In the genomic region with DNA sequence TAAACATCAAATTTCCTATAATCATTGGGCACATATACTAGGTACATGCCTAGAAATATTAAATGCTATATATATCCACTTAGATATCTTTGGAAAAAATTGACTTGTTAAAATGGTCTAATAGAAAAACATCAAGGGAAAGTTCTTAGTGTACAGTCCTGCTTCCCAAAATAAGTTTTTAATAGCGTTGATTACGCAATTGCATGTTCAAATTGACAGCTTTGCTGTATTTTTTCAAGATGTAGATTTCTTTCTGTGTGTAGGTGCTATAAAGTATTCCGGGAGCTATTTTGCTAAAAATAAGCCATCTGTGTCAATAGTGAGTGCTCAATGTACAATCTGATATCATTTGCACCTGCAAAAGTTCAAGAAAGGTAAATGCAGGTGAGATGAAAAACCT, we compare ENCODE assay signal across 31 cellular contexts.
"Had no signal": no experiment of that assay in that cellular context is flagged by ENCODE, and none has a peak within 500 bp of the region (broad histone marks: within the 10 kb centered on the region; RNA-seq: fewer than 3 reads in every experiment).

No MANE protein-coding gene starts in this region.

- H3K36me3 ChIP-seq: ascending aorta, breast epithelium, cardiac muscle cell had no signal

- H3K4me3 ChIP-seq: ascending aorta, breast epithelium, cardiac muscle cell, coronary artery, dorsolateral prefrontal cortex had no signal

- DNase-seq: activated CD4-positive, alpha-beta memory T cell treated with anti-CD3 and anti-CD28 coated beads, Interleukin-2, amount 10 ng/mL, durations not matched to agents 7 days and 5 days; activated CD4-positive, alpha-beta T cell treated with anti-CD3 and anti-CD28 coated beads for 36 hours; activated CD4-positive, alpha-beta T cell treated with anti-CD3 and anti-CD28 coated beads, Interleukin-2, amount 10 ng/mL, durations not matched to agents 24 days and 14 days; activated CD4-positive, alpha-beta T cell treated with anti-CD3 and anti-CD28 coated beads, Interleukin-2, amount 50 U/mL, for 4 hours; activated CD4-positive, CD25-positive, alpha-beta regulatory T cell; activated CD4-positive, CD25-positive, alpha-beta regulatory T cell treated with anti-CD3 and anti-CD28 coated beads, Interleukin-2, amount 50 U/mL, for 72 hours; activated CD8-positive, alpha-beta memory T cell treated with anti-CD3 and anti-CD28 coated beads, Interleukin-2, amount 50 U/mL, for 48 hours; activated gamma-delta T cell; activated naive CD4-positive, alpha-beta T cell; activated naive CD4-positive, alpha-beta T cell treated with anti-CD3 and anti-CD28 coated beads, Interleukin-2, amount 10 ng/mL, durations not matched to agents 7 days and 5 days; activated naive CD8-positive, alpha-beta T cell treated with anti-CD3 and anti-CD28 coated beads, Interleukin-2, amount 10 ng/mL, durations not matched to agents 7 days and 5 days; activated T-cell treated with anti-CD3 and anti-CD28 coated beads for 4 hours; activated T-cell treated with anti-CD3 and anti-CD28 coated beads, Interleukin-2, amount 50 U/mL, for 24 hours; activated T-cell treated with anti-CD3 and anti-CD28 coated beads, Interleukin-2, amount 50 U/mL, for 72 hours; dorsolateral prefrontal cortex; effector memory CD4-positive, alpha-beta T cell; endodermal cell; foreskin fibroblast; T-helper 17 cell; T1000 had no signal

- H3K9me3 ChIP-seq: ascending aorta, breast epithelium had no signal

- H3K9me3 Mint-ChIP-seq: activated CD4-positive, alpha-beta memory T cell treated with anti-CD3 and anti-CD28 coated beads, Interleukin-2, amount 10 ng/mL, durations not matched to agents 7 days and 5 days; activated CD4-positive, alpha-beta T cell treated with anti-CD3 and anti-CD28 coated beads, Interleukin-2, amount 10 ng/mL, durations not matched to agents 24 days and 14 days; activated naive CD4-positive, alpha-beta T cell treated with anti-CD3 and anti-CD28 coated beads, Interleukin-2, amount 10 ng/mL, durations not matched to agents 7 days and 5 days; activated naive CD4-positive, alpha-beta T cell treated with anti-CD3 and anti-CD28 coated beads, Interleukin-2, amount 50 U/mL, for 72 hours; activated naive CD8-positive, alpha-beta T cell treated with anti-CD3 and anti-CD28 coated beads, Interleukin-2, amount 10 ng/mL, durations not matched to agents 7 days and 5 days; activated T-cell treated with anti-CD3 and anti-CD28 coated beads, Interleukin-2, amount 50 U/mL, for 24 hours; activated T-cell treated with anti-CD3 and anti-CD28 coated beads, Interleukin-2, amount 50 U/mL, for 72 hours; brain; central memory CD8-positive, alpha-beta T cell; endodermal cell; T-helper 2 cell treated with Interferon-gamma antibody and Interleukin-4, amounts not matched to agents 5 μg/mL and 100 μg/mL, for 36 hours had no signal

- FAIRE-seq: frontal cortex had no signal

- ATAC-seq: activated CD4-positive, alpha-beta T cell treated with anti-CD3 and anti-CD28 coated beads for 36 hours; activated naive CD4-positive, alpha-beta T cell treated with anti-CD3 and anti-CD28 coated beads, Interleukin-2, amount 50 U/mL, for 72 hours; activated T-cell treated with anti-CD3 and anti-CD28 coated beads, Interleukin-2, amount 50 U/mL, for 72 hours; esophagus mucosa; T-helper 17 cell had no signal

- H3K27ac ChIP-seq: ascending aorta, breast epithelium, cardiac muscle cell, coronary artery, dorsolateral prefrontal cortex had no signal

- H3K27me3 Mint-ChIP-seq: activated CD4-positive, alpha-beta memory T cell treated with anti-CD3 and anti-CD28 coated beads, Interleukin-2, amount 10 ng/mL, durations not matched to agents 7 days and 5 days; activated CD4-positive, alpha-beta T cell treated with anti-CD3 and anti-CD28 coated beads for 36 hours; dendritic cell treated with granulocyte-macrophage colony-stimulating factor and Interleukin-4, amounts not matched to agents 40 ng/mL and 50 ng/mL, for 4 days; T-helper 17 cell had no signal

- H3K4me1 Mint-ChIP-seq: activated naive CD4-positive, alpha-beta T cell treated with anti-CD3 and anti-CD28 coated beads, Interleukin-2, amount 10 ng/mL, durations not matched to agents 7 days and 5 days; central memory CD8-positive, alpha-beta T cell; T-helper 17 cell had no signal

- H3K27ac Mint-ChIP-seq: activated CD4-positive, alpha-beta memory T cell treated with anti-CD3 and anti-CD28 coated beads, Interleukin-2, amount 10 ng/mL, durations not matched to agents 7 days and 5 days; activated CD4-positive, alpha-beta T cell treated with anti-CD3 and anti-CD28 coated beads for 36 hours; activated CD4-positive, alpha-beta T cell treated with anti-CD3 and anti-CD28 coated beads, Interleukin-2, amount 10 ng/mL, durations not matched to agents 24 days and 14 days; activated naive CD4-positive, alpha-beta T cell treated with anti-CD3 and anti-CD28 coated beads, Interleukin-2, amount 10 ng/mL, durations not matched to agents 7 days and 5 days; activated naive CD4-positive, alpha-beta T cell treated with anti-CD3 and anti-CD28 coated beads, Interleukin-2, amount 50 U/mL, for 72 hours; activated naive CD8-positive, alpha-beta T cell treated with anti-CD3 and anti-CD28 coated beads, Interleukin-2, amount 10 ng/mL, durations not matched to agents 7 days and 5 days; activated T-cell treated with anti-CD3 and anti-CD28 coated beads, Interleukin-2, amount 50 U/mL, for 24 hours; activated T-cell treated with anti-CD3 and anti-CD28 coated beads, Interleukin-2, amount 50 U/mL, for 72 hours; brain; dendritic cell treated with granulocyte-macrophage colony-stimulating factor and Interleukin-4, amounts not matched to agents 40 ng/mL and 50 ng/mL, for 4 days; endodermal cell; T-helper 17 cell; T-helper 2 cell treated with Interferon-gamma antibody and Interleukin-4, amounts not matched to agents 5 μg/mL and 100 μg/mL, for 36 hours had no signal

- H3K36me3 Mint-ChIP-seq: activated naive CD4-positive, alpha-beta T cell treated with anti-CD3 and anti-CD28 coated beads, Interleukin-2, amount 10 ng/mL, durations not matched to agents 7 days and 5 days; activated naive CD4-positive, alpha-beta T cell treated with anti-CD3 and anti-CD28 coated beads, Interleukin-2, amount 50 U/mL, for 72 hours; activated naive CD8-positive, alpha-beta T cell treated with anti-CD3 and anti-CD28 coated beads, Interleukin-2, amount 10 ng/mL, durations not matched to agents 7 days and 5 days; brain had no signal

- H3K4me1 ChIP-seq: ascending aorta, breast epithelium had no signal

- H3K4me3 Mint-ChIP-seq: activated CD4-positive, alpha-beta memory T cell treated with anti-CD3 and anti-CD28 coated beads, Interleukin-2, amount 10 ng/mL, durations not matched to agents 7 days and 5 days; activated CD4-positive, alpha-beta T cell treated with anti-CD3 and anti-CD28 coated beads for 36 hours; activated CD4-positive, alpha-beta T cell treated with anti-CD3 and anti-CD28 coated beads, Interleukin-2, amount 10 ng/mL, durations not matched to agents 24 days and 14 days; activated naive CD4-positive, alpha-beta T cell treated with anti-CD3 and anti-CD28 coated beads, Interleukin-2, amount 10 ng/mL, durations not matched to agents 7 days and 5 days; activated naive CD8-positive, alpha-beta T cell treated with anti-CD3 and anti-CD28 coated beads, Interleukin-2, amount 10 ng/mL, durations not matched to agents 7 days and 5 days; activated T-cell treated with anti-CD3 and anti-CD28 coated beads, Interleukin-2, amount 50 U/mL, for 24 hours; activated T-cell treated with anti-CD3 and anti-CD28 coated beads, Interleukin-2, amount 50 U/mL, for 72 hours; brain; central memory CD8-positive, alpha-beta T cell; dendritic cell treated with granulocyte-macrophage colony-stimulating factor and Interleukin-4, amounts not matched to agents 40 ng/mL and 50 ng/mL, for 4 days; endodermal cell; T-helper 17 cell; T-helper 2 cell treated with Interferon-gamma antibody and Interleukin-4, amounts not matched to agents 5 μg/mL and 100 μg/mL, for 36 hours had no signal

- H3K27me3 ChIP-seq: ascending aorta, breast epithelium, cardiac muscle cell, dorsolateral prefrontal cortex had no signal
